In the genomic region with DNA sequence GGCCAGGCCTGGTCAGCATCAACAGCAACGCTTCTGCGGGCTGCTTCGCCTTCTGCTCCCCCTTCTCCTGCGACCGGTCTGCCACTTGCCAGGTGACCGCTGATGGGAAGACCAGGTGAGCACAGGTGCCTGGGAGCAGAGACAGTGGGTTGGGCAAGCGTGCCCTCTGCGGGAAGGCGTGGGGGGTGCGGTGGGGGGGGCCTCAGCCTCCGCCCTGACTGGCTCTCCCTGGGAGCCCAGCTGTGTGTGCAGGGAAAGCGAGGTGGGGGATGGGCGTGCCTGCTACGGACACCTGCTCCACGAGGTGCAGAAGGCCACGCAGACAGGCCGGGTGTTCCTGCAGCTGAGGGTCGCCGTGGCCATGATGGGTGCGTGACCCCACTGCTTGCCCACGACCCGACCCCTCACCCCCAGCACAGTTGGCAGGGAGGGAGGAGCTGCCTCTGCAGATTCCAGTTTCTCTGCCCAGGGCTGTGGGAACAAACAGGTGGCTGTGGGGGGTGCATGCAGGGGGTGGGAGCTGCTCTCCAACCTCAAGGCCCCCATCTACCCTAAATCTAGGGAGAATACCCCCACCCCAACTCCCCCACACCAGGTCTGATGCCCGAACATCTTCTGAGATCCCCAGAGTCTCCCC, we compare ENCODE assay signal across 14 cellular contexts. TPM values are rescaled to one million over a fixed set of nuclear protein-coding genes. Genes with fewer than 3 reads are reported as not detected.
DNase-seq lines count a peak whose midpoint lies in the region; ATAC-seq, FAIRE-seq and TF ChIP-seq lines count a peak whose summit lies in the region.
"Had no signal": no experiment of that assay in that cellular context is flagged by ENCODE, and none has a peak within 500 bp of the region (broad histone marks: within the 10 kb centered on the region; RNA-seq: fewer than 3 reads in every experiment).

No MANE protein-coding gene starts in this region.

- TF ChIP-seq EP300 in HepG2 (IDR thresholded peaks at IDR 0.05; ENCODE audit: low read depth in 2 of 2, low read length in 2 of 2) (no peak), HepG2 (CRISPR knock-in tag; IDR thresholded peaks at IDR 0.05; ENCODE audit: borderline replicate concordance) (no peak)

- no peaks in the 10 kb centered on the region for H3K9me3 ChIP-seq in HepG2 (ENCODE audit: low read length)
- H3K9me3 ChIP-seq in right lobe of liver, result no peaks in the 10 kb centered on the region
- no peaks in the 10 kb centered on the region for H3K9me3 ChIP-seq in pancreas

- FAIRE-seq in HepG2 (lab: Jason Lieb, UNC), result no peak
- no peak for FAIRE-seq in pancreas (lab: Jason Lieb, UNC)

- H3K27me3 ChIP-seq in HepG2 (ENCODE audit: control insufficient read depth in 1 of 2, insufficient read depth in 2 of 2, low read length in 2 of 2) (peaks cover 8 to 52% of the 10 kb centered on the region in 2 experiments; a peak in 4 of 5 replicates), right lobe of liver (no peaks in the 10 kb centered on the region), pancreas (no peaks in the 10 kb centered on the region)

- POLR2A ChIA-PET in HepG2 (lab: Yijun Ruan, JAX), result no interaction called here

- intact Hi-C loops in HepG2 (cut with micrococcal nuclease; ENCODE audit: unreplicated experiment), result no loop called here
- intact Hi-C loops in right lobe of liver (cut with DNase I), result no loop called here
- intact Hi-C loops in pancreas (cut with DNase I), result no loop called here

- H2AFZ ChIP-seq in HepG2 (ENCODE audit: low read length), result no peak overlapping the region

- 10% methylated on average over 8 of the region's 23 CpGs for WGBS in HepG2 (ENCODE audit: low lambda C conversion rate)
- WGBS in right lobe of liver (ENCODE audit: insufficient coverage, low coverage, low lambda C conversion rate, missing lambda C conversion rate), result 100% methylated on average over 1 of the region's 23 CpGs
- 19 to 29% methylated on average over 21 to 23 of the region's 23 CpGs for WGBS in pancreas, 2 donors

- H3K4me1 ChIP-seq in HepG2 (ENCODE audit: insufficient read depth, low read length) (peaks cover 19% of the 10 kb centered on the region), right lobe of liver (no peaks in the 10 kb centered on the region), pancreas (no peaks in the 10 kb centered on the region)

- TF ChIP-seq CTCF in HepG2 (CRISPR knock-in tag; IDR thresholded peaks at IDR 0.05), result no peak
- TF ChIP-seq CTCF in right lobe of liver (IDR thresholded peaks at IDR 0.05), result no peak
- no peak for TF ChIP-seq CTCF in pancreas (IDR thresholded peaks at IDR 0.05)

- no peaks in the 10 kb centered on the region for H4K20me1 ChIP-seq in HepG2 (ENCODE audit: insufficient read depth, low read length)

- TF ChIP-seq RAD21 in HepG2 (CRISPR knock-in tag; IDR thresholded peaks at IDR 0.05), result no peak

- CTCF ChIA-PET in HepG2 (lab: Yijun Ruan, JAX; ENCODE audit: low intra/inter-chr PET ratio, low total read pairs), result no interaction called here

- H3K36me3 ChIP-seq in HepG2 (replicated peaks in 1 of 2; ENCODE audit: control insufficient read depth in 1 of 2, insufficient read depth in 2 of 2, low read length in 2 of 2), result no peaks in the 10 kb centered on the region
- H3K36me3 ChIP-seq in right lobe of liver, result peaks cover 0 to 5% (median 0%) of the 10 kb centered on the region in 4 donors
- H3K36me3 ChIP-seq in pancreas, result no peaks in the 10 kb centered on the region

- in situ Hi-C loops in HepG2 (cut with HindIII; ENCODE audit: extremely low pct_ligation_motif_present, low pct_unique_long_range_greater_than_20kb), result no loop called here

- DNase-seq in HepG2 (ENCODE audit: low spot score) (no peak), right lobe of liver (no peak), NCI-H146 treated with DMSO at 0.1 percent for 48 hours (lab: John Stamatoyannopoulos, UW; ENCODE audit: unreplicated experiment) (peak; percentile 64), pancreas (peak in 4 of 6 donors; percentile 30 to 80 (median 56)), NCI-H2029 (lab: John Stamatoyannopoulos, UW) (no peak)
- DNase-seq: CD4-positive, alpha-beta memory T cell; Karpas-422; MM.1S; NCI-H1105; NCI-H2029 treated with DMSO at 0.1 percent for 48 hours; NCI-H524; PC-3 had no signal

- H3K27ac ChIP-seq in HepG2 (ENCODE audit: extremely low read length, insufficient read depth, low read length) (no peak overlapping the region), right lobe of liver (no peak overlapping the region), pancreas (no peak overlapping the region)

- H3K9ac ChIP-seq in HepG2 (ENCODE audit: insufficient read depth, low read depth, low read length), result no peak overlapping the region

- ATAC-seq in HepG2 (no peak), right lobe of liver (no peak), pancreas (peak; percentile 47 to 91 (median 58)), HG03457 (IDR thresholded peaks at IDR 0.05; ENCODE audit: unreplicated experiment) (no peak)
- ATAC-seq: PC-3 had no signal

- no peak overlapping the region; the same call in 1 of the 2 replicates for H3K4me2 ChIP-seq in HepG2 (ENCODE audit: low read depth, low read length)

- H3K79me2 ChIP-seq in HepG2 (ENCODE audit: insufficient read depth, low read length), result no peaks in the 10 kb centered on the region

- no TSS peak for BruUV-seq in HepG2 (replicated peaks; lab: Mats Ljungman, UMichigan)

- H3K4me3 ChIP-seq in HepG2 (replicated peaks in 1 of 3; ENCODE audit: insufficient read depth in 1 of 3, low read depth in 2 of 3, low read length in 3 of 3) (no peak overlapping the region), right lobe of liver (no peak overlapping the region), pancreas (peak overlapping the region in 2 of 4 donors; percentile 5 to 8)

- TF ChIP-seq POLR2A in HepG2 (IDR thresholded peaks at IDR 0.05; ENCODE audit: insufficient read depth in 1 of 2, low read depth in 2 of 2, low read length in 2 of 2) (no peak), right lobe of liver (IDR thresholded peaks at IDR 0.05) (no peak)

RNA-seq across cellular contexts. Expression of a gene that starts 8.8 kb away (rescaled TPM):
- total RNA-seq in HepG2 (2016; rRNA removed; fragmentation: Illumina TruSeq; extraction: Trizol) (0.09 and 0.28 TPM in 2 replicates), right lobe of liver (100 to 1,000 TPM in 3 of 6 experiments, 10 to 100 TPM in 3; 60.7 to 268 (median 92.5) TPM), pancreas (10 to 100 TPM in 5 of 6 donors, 1 to 10 TPM in 1; 8.2 to 57.7 (median 36.3) TPM)
- not detected in 2 replicates for total RNA-seq in HepG2 (2016; cell fraction: cytosol; rRNA removed; fragmentation: Illumina TruSeq; extraction: Trizol; ENCODE audit: low read depth)
- 0.11 and 0.18 TPM in 2 replicates for total RNA-seq in HepG2 (2016; cell fraction: insoluble cytoplasmic fraction; rRNA removed; fragmentation: Illumina TruSeq; extraction: Trizol)
- 0.31 TPM in 1 of 2 replicates, not detected in the other for total RNA-seq in HepG2 (2016; cell fraction: membrane; rRNA removed; fragmentation: Illumina TruSeq; extraction: Trizol)
- 0.13 and 0.16 TPM in 2 replicates for total RNA-seq in HepG2 (2016; cell fraction: nucleus; rRNA removed; fragmentation: Illumina TruSeq; extraction: Trizol)
- polyA plus RNA-seq in HepG2 (2011; rRNA removed) (0.34 and 0.59 TPM in 2 replicates), pancreas (100 to 1,000 TPM; 122 to 140 TPM)
- 0.13 and 0.16 TPM in 2 replicates for polyA plus RNA-seq in HepG2 (2011; cell fraction: cytosol; rRNA removed)
- polyA plus RNA-seq in HepG2 (2011; cell fraction: nucleus; rRNA removed), result 4.1 and 4.3 TPM in 2 replicates
- 0.23 and 0.24 TPM in 2 replicates for polyA plus RNA-seq in HepG2 (2012)
- 0.02 and 0.14 TPM in 2 replicates for polyA plus RNA-seq in HepG2 (2016; cell fraction: cytosol; fragmentation: Illumina TruSeq; extraction: Trizol; ENCODE audit: low read depth)
- polyA plus RNA-seq in HepG2 (2016; cell fraction: insoluble cytoplasmic fraction; fragmentation: Illumina TruSeq; extraction: Trizol; ENCODE audit: low read depth), result 0.10 TPM in 1 of 2 replicates, not detected in the other
- polyA plus RNA-seq in HepG2 (2016; cell fraction: membrane; fragmentation: Illumina TruSeq; extraction: Trizol; ENCODE audit: low read depth), result not detected in 2 replicates
- 0.30 TPM in 1 of 2 replicates, not detected in the other for polyA plus RNA-seq in HepG2 (2016; cell fraction: nucleus; fragmentation: Illumina TruSeq; extraction: Trizol; ENCODE audit: insufficient read depth, low read depth)
- 0.26 and 1.0 TPM in 2 replicates for polyA minus RNA-seq in HepG2 (2011; rRNA and poly(A)+ RNA removed; ENCODE audit: low replicate concordance)
- polyA minus RNA-seq in HepG2 (2011; cell fraction: cytosol; rRNA and poly(A)+ RNA removed), result 0.30 TPM in 1 of 2 replicates, not detected in the other
- polyA minus RNA-seq in HepG2 (2011; cell fraction: nucleus; rRNA and poly(A)+ RNA removed), result 0.50 and 0.90 TPM in 2 replicates
- total RNA-seq: SK-MEL-5 had no signal
- polyA plus RNA-seq: CD4-positive, alpha-beta memory T cell had no signal

RNA-seq across cellular contexts. Expression of a gene that starts 29.8 kb away (rescaled TPM):
- total RNA-seq in HepG2 (2016; rRNA removed; fragmentation: Illumina TruSeq; extraction: Trizol) (105 and 131 TPM in 2 replicates), right lobe of liver (10 to 100 TPM in 1 of 6 experiments, 1 to 10 TPM in 5; 1.1 to 12.5 (median 3.9) TPM), pancreas (10 to 100 TPM in 1 of 6 donors, 1 to 10 TPM in 5; 3.5 to 14.5 (median 7.7) TPM)
- total RNA-seq in HepG2 (2016; cell fraction: cytosol; rRNA removed; fragmentation: Illumina TruSeq; extraction: Trizol; ENCODE audit: low read depth), result 335 and 351 TPM in 2 replicates
- total RNA-seq in HepG2 (2016; cell fraction: insoluble cytoplasmic fraction; rRNA removed; fragmentation: Illumina TruSeq; extraction: Trizol), result 92.9 and 127 TPM in 2 replicates
- 398 and 413 TPM in 2 replicates for total RNA-seq in HepG2 (2016; cell fraction: membrane; rRNA removed; fragmentation: Illumina TruSeq; extraction: Trizol)
- 102 and 116 TPM in 2 replicates for total RNA-seq in HepG2 (2016; cell fraction: nucleus; rRNA removed; fragmentation: Illumina TruSeq; extraction: Trizol)
- polyA plus RNA-seq in HepG2 (2011; rRNA removed) (217 and 240 TPM in 2 replicates), pancreas (10 to 100 TPM; 17.3 to 37.6 TPM)
- 148 and 220 TPM in 2 replicates for polyA plus RNA-seq in HepG2 (2011; cell fraction: cytosol; rRNA removed)
- 493 and 549 TPM in 2 replicates for polyA plus RNA-seq in HepG2 (2011; cell fraction: nucleus; rRNA removed)
- 109 and 144 TPM in 2 replicates for polyA plus RNA-seq in HepG2 (2012)
- polyA plus RNA-seq in HepG2 (2016; cell fraction: cytosol; fragmentation: Illumina TruSeq; extraction: Trizol; ENCODE audit: low read depth), result 760 and 829 TPM in 2 replicates
- 161 and 192 TPM in 2 replicates for polyA plus RNA-seq in HepG2 (2016; cell fraction: insoluble cytoplasmic fraction; fragmentation: Illumina TruSeq; extraction: Trizol; ENCODE audit: low read depth)
- 646 and 710 TPM in 2 replicates for polyA plus RNA-seq in HepG2 (2016; cell fraction: membrane; fragmentation: Illumina TruSeq; extraction: Trizol; ENCODE audit: low read depth)
- 319 and 344 TPM in 2 replicates for polyA plus RNA-seq in HepG2 (2016; cell fraction: nucleus; fragmentation: Illumina TruSeq; extraction: Trizol; ENCODE audit: insufficient read depth, low read depth)
- 166 and 240 TPM in 2 replicates for polyA minus RNA-seq in HepG2 (2011; rRNA and poly(A)+ RNA removed; ENCODE audit: low replicate concordance)
- polyA minus RNA-seq in HepG2 (2011; cell fraction: cytosol; rRNA and poly(A)+ RNA removed), result 60.3 and 89.1 TPM in 2 replicates
- 74.0 and 75.3 TPM in 2 replicates for polyA minus RNA-seq in HepG2 (2011; cell fraction: nucleus; rRNA and poly(A)+ RNA removed)

RNA-seq across cellular contexts. Expression of a gene that starts 32.5 kb away (rescaled TPM):
- total RNA-seq in HepG2 (2016; rRNA removed; fragmentation: Illumina TruSeq; extraction: Trizol) (29.5 and 33.7 TPM in 2 replicates), right lobe of liver (1 to 10 TPM in 5 of 6 experiments, under 1 TPM in 1; 0.81 to 8.3 (median 4.3) TPM), pancreas (10 to 100 TPM in 1 of 6 donors, 1 to 10 TPM in 5; 5.0 to 11.2 (median 7.1) TPM)
- 45.8 and 54.6 TPM in 2 replicates for total RNA-seq in HepG2 (2016; cell fraction: cytosol; rRNA removed; fragmentation: Illumina TruSeq; extraction: Trizol; ENCODE audit: low read depth)
- total RNA-seq in HepG2 (2016; cell fraction: insoluble cytoplasmic fraction; rRNA removed; fragmentation: Illumina TruSeq; extraction: Trizol), result 26.7 and 30.2 TPM in 2 replicates
- 28.0 and 35.7 TPM in 2 replicates for total RNA-seq in HepG2 (2016; cell fraction: membrane; rRNA removed; fragmentation: Illumina TruSeq; extraction: Trizol)
- 13.6 and 19.8 TPM in 2 replicates for total RNA-seq in HepG2 (2016; cell fraction: nucleus; rRNA removed; fragmentation: Illumina TruSeq; extraction: Trizol)
- polyA plus RNA-seq in HepG2 (2011; rRNA removed) (15.4 and 15.7 TPM in 2 replicates), pancreas (10 to 100 TPM; 25.7 to 41.8 TPM)
- polyA plus RNA-seq in HepG2 (2011; cell fraction: cytosol; rRNA removed), result 16.5 and 17.9 TPM in 2 replicates
- 23.9 and 45.2 TPM in 2 replicates for polyA plus RNA-seq in HepG2 (2011; cell fraction: nucleus; rRNA removed)
- 7.0 and 36.2 TPM in 2 replicates for polyA plus RNA-seq in HepG2 (2012)
- polyA plus RNA-seq in HepG2 (2016; cell fraction: cytosol; fragmentation: Illumina TruSeq; extraction: Trizol; ENCODE audit: low read depth), result 58.7 and 84.5 TPM in 2 replicates
- polyA plus RNA-seq in HepG2 (2016; cell fraction: insoluble cytoplasmic fraction; fragmentation: Illumina TruSeq; extraction: Trizol; ENCODE audit: low read depth), result 49.0 and 49.7 TPM in 2 replicates
- 35.2 and 53.6 TPM in 2 replicates for polyA plus RNA-seq in HepG2 (2016; cell fraction: membrane; fragmentation: Illumina TruSeq; extraction: Trizol; ENCODE audit: low read depth)
- 38.0 and 44.8 TPM in 2 replicates for polyA plus RNA-seq in HepG2 (2016; cell fraction: nucleus; fragmentation: Illumina TruSeq; extraction: Trizol; ENCODE audit: insufficient read depth, low read depth)
- polyA minus RNA-seq in HepG2 (2011; rRNA and poly(A)+ RNA removed; ENCODE audit: low replicate concordance), result 9.6 and 17.6 TPM in 2 replicates
- polyA minus RNA-seq in HepG2 (2011; cell fraction: cytosol; rRNA and poly(A)+ RNA removed), result 5.4 and 10.7 TPM in 2 replicates
- polyA minus RNA-seq in HepG2 (2011; cell fraction: nucleus; rRNA and poly(A)+ RNA removed), result 13.0 and 14.4 TPM in 2 replicates

RNA-seq across cellular contexts. Expression of a gene that starts 48.5 kb away (rescaled TPM):
- total RNA-seq in HepG2 (2016; rRNA removed; fragmentation: Illumina TruSeq; extraction: Trizol) (15.3 and 27.0 TPM in 2 replicates), right lobe of liver (10 to 100 TPM; 19.7 to 51.9 (median 30.6) TPM), pancreas (10 to 100 TPM; 24.4 to 52.6 (median 32.4) TPM)
- 10.8 and 11.5 TPM in 2 replicates for total RNA-seq in HepG2 (2016; cell fraction: cytosol; rRNA removed; fragmentation: Illumina TruSeq; extraction: Trizol; ENCODE audit: low read depth)
- total RNA-seq in HepG2 (2016; cell fraction: insoluble cytoplasmic fraction; rRNA removed; fragmentation: Illumina TruSeq; extraction: Trizol), result 10.9 and 25.7 TPM in 2 replicates
- total RNA-seq in HepG2 (2016; cell fraction: membrane; rRNA removed; fragmentation: Illumina TruSeq; extraction: Trizol), result 11.3 and 12.4 TPM in 2 replicates
- 36.6 and 40.4 TPM in 2 replicates for total RNA-seq in HepG2 (2016; cell fraction: nucleus; rRNA removed; fragmentation: Illumina TruSeq; extraction: Trizol)
- polyA plus RNA-seq in HepG2 (2011; rRNA removed) (47.6 and 63.0 TPM in 2 replicates), pancreas (100 to 1,000 TPM; 106 to 109 TPM)
- 17.8 and 20.4 TPM in 2 replicates for polyA plus RNA-seq in HepG2 (2011; cell fraction: cytosol; rRNA removed)
- polyA plus RNA-seq in HepG2 (2011; cell fraction: nucleus; rRNA removed), result 441 and 512 TPM in 2 replicates
- 31.6 and 39.4 TPM in 2 replicates for polyA plus RNA-seq in HepG2 (2012)
- polyA plus RNA-seq in HepG2 (2016; cell fraction: cytosol; fragmentation: Illumina TruSeq; extraction: Trizol; ENCODE audit: low read depth), result 3.2 and 3.7 TPM in 2 replicates
- polyA plus RNA-seq in HepG2 (2016; cell fraction: insoluble cytoplasmic fraction; fragmentation: Illumina TruSeq; extraction: Trizol; ENCODE audit: low read depth), result 9.4 and 12.9 TPM in 2 replicates
- 6.4 and 6.7 TPM in 2 replicates for polyA plus RNA-seq in HepG2 (2016; cell fraction: membrane; fragmentation: Illumina TruSeq; extraction: Trizol; ENCODE audit: low read depth)
- polyA plus RNA-seq in HepG2 (2016; cell fraction: nucleus; fragmentation: Illumina TruSeq; extraction: Trizol; ENCODE audit: insufficient read depth, low read depth), result 96.6 and 101 TPM in 2 replicates
- polyA minus RNA-seq in HepG2 (2011; rRNA and poly(A)+ RNA removed; ENCODE audit: low replicate concordance), result 50.0 and 58.0 TPM in 2 replicates
- polyA minus RNA-seq in HepG2 (2011; cell fraction: cytosol; rRNA and poly(A)+ RNA removed), result 15.2 and 15.4 TPM in 2 replicates
- 97.0 and 102 TPM in 2 replicates for polyA minus RNA-seq in HepG2 (2011; cell fraction: nucleus; rRNA and poly(A)+ RNA removed)

RNA-seq across cellular contexts. Expression of a gene that starts 50.1 kb away (rescaled TPM):
- total RNA-seq in HepG2 (2016; rRNA removed; fragmentation: Illumina TruSeq; extraction: Trizol), result 11.8 and 18.7 TPM in 2 replicates
- 4.4 and 4.6 TPM in 2 replicates for total RNA-seq in HepG2 (2016; cell fraction: cytosol; rRNA removed; fragmentation: Illumina TruSeq; extraction: Trizol; ENCODE audit: low read depth)
- total RNA-seq in HepG2 (2016; cell fraction: insoluble cytoplasmic fraction; rRNA removed; fragmentation: Illumina TruSeq; extraction: Trizol), result 13.2 and 20.1 TPM in 2 replicates
- total RNA-seq in HepG2 (2016; cell fraction: membrane; rRNA removed; fragmentation: Illumina TruSeq; extraction: Trizol), result 2.5 and 5.3 TPM in 2 replicates
- 5.4 and 5.7 TPM in 2 replicates for total RNA-seq in HepG2 (2016; cell fraction: nucleus; rRNA removed; fragmentation: Illumina TruSeq; extraction: Trizol)
- polyA plus RNA-seq in HepG2 (2011; rRNA removed), result 36.4 and 39.5 TPM in 2 replicates
- polyA plus RNA-seq in HepG2 (2011; cell fraction: cytosol; rRNA removed), result 53.0 and 54.8 TPM in 2 replicates
- 14.3 and 16.8 TPM in 2 replicates for polyA plus RNA-seq in HepG2 (2011; cell fraction: nucleus; rRNA removed)
- polyA plus RNA-seq in HepG2 (2012), result 10.9 and 12.3 TPM in 2 replicates
- polyA plus RNA-seq in HepG2 (2016; cell fraction: cytosol; fragmentation: Illumina TruSeq; extraction: Trizol; ENCODE audit: low read depth), result 3.3 and 4.0 TPM in 2 replicates
- 17.1 and 18.1 TPM in 2 replicates for polyA plus RNA-seq in HepG2 (2016; cell fraction: insoluble cytoplasmic fraction; fragmentation: Illumina TruSeq; extraction: Trizol; ENCODE audit: low read depth)
- polyA plus RNA-seq in HepG2 (2016; cell fraction: membrane; fragmentation: Illumina TruSeq; extraction: Trizol; ENCODE audit: low read depth), result 2.7 and 3.3 TPM in 2 replicates
- 6.6 and 10.5 TPM in 2 replicates for polyA plus RNA-seq in HepG2 (2016; cell fraction: nucleus; fragmentation: Illumina TruSeq; extraction: Trizol; ENCODE audit: insufficient read depth, low read depth)
- polyA minus RNA-seq in HepG2 (2011; rRNA and poly(A)+ RNA removed; ENCODE audit: low replicate concordance), result 7.0 and 8.2 TPM in 2 replicates
- 4.5 and 5.4 TPM in 2 replicates for polyA minus RNA-seq in HepG2 (2011; cell fraction: cytosol; rRNA and poly(A)+ RNA removed)
- 4.5 and 4.6 TPM in 2 replicates for polyA minus RNA-seq in HepG2 (2011; cell fraction: nucleus; rRNA and poly(A)+ RNA removed)
- total RNA-seq in right lobe of liver, result 10 to 100 TPM in 1 of 6 experiments, 1 to 10 TPM in 3, under 1 TPM in 2; 0.55 to 12.2 (median 1.3) TPM
- 1 to 10 TPM in 3 of 6 donors, under 1 TPM in 3; 0.40 to 3.2 (median 1.1) TPM for total RNA-seq in pancreas
- polyA plus RNA-seq in pancreas, result 1 to 10 TPM; 5.9 to 6.3 TPM

Comparison
In these comparisons a context has a peak if more than half of its experiments do, and no peak if none do; other contexts are left out.
1. RNA of a gene that starts 8.8 kb away (total RNA-seq): 60.7 to 268 TPM in right lobe of liver and 8.2 to 57.7 TPM in pancreas; 0.09 to 0.31 TPM in HepG2; every median in the first group is over 4 times any median in the second.
2. RNA of a gene that starts 29.8 kb away (total RNA-seq): 92.9 to 413 TPM in HepG2; 3.5 to 14.5 TPM in pancreas and 1.1 to 12.5 TPM in right lobe of liver; every median in the first group is over 4 times any median in the second.
3. ATAC-seq: peak in pancreas (4 of 4); none in HepG2 (single experiment), right lobe of liver (0 of 4) and HG03457 (single experiment).
4. DNase-seq: peak in NCI-H146 treated with DMSO at 0.1 percent for 48 hours (single experiment) and pancreas (4 of 6); none in HepG2 (single experiment), right lobe of liver (0 of 3) and NCI-H2029 (single experiment).